1 cellular context compared by ENCODE assay signal in genomic region chr11:5269715-5270147, GRCh38.
TF ChIP-seq lines count a peak whose summit lies in the region.

Gene HBE1, minus strand, starts transcription at chr11:5269945. Its CDS starts 55 bp downstream, at chr11:5269890.

TF ChIP-seq in K562, 482 proteins besides CTCF, POLR2A, EP300 and RAD21 (continued from another document):
- TF ChIP-seq ZNF592 (IDR thresholded peaks at IDR 0.05) (peak; percentile 57; the same call in 1 of the 2 replicates), ZNF280B (CRISPR knock-in tag; IDR thresholded peaks at IDR 0.05) (no peak), ZNF174 (CRISPR knock-in tag; IDR thresholded peaks at IDR 0.05) (no peak), TAF9B (IDR thresholded peaks at IDR 0.05; ENCODE audit: partially characterized antibody) (peak; percentile 58), NFATC3 (IDR thresholded peaks at IDR 0.05) (no peak), PREB (CRISPR knock-in tag; IDR thresholded peaks at IDR 0.05) (no peak), ZNF121 (CRISPR knock-in tag; conservative IDR thresholded peaks at IDR 0.05) (no peak), SFPQ (IDR thresholded peaks at IDR 0.05; ENCODE audit: low read depth, low read length) (no peak), ZNF280A (IDR thresholded peaks at IDR 0.05; ENCODE audit: low read depth, partially characterized antibody) (no peak), TFAP4 (CRISPR knock-in tag; IDR thresholded peaks at IDR 0.05; ENCODE audit: borderline replicate concordance) (0 out of 2 replicates have a peak, but pooled peaks have one; percentile 15), HSF4 (CRISPR knock-in tag; IDR thresholded peaks at IDR 0.05; ENCODE audit: borderline replicate concordance) (no peak), POLR2AphosphoS5 (IDR thresholded peaks at IDR 0.05; ENCODE audit: control insufficient read depth, insufficient read depth, low read depth, low read length) (peak; percentile 62), ZBTB49 (CRISPR knock-in tag; IDR thresholded peaks at IDR 0.05; ENCODE audit: borderline replicate concordance) (no peak), BACH1 (tag; IDR thresholded peaks at IDR 0.05) (no peak), RCOR1 (IDR thresholded peaks at IDR 0.05; ENCODE audit: borderline replicate concordance in 1 of 2, low read depth in 2 of 2, low read length in 2 of 2) (peak in 1 of 2 experiments; percentile 49; a peak in 1 of 4 replicates), AFF1 (IDR thresholded peaks at IDR 0.05; ENCODE audit: low read depth in 1 of 2, partially characterized antibody in 2 of 2) (no peak), XRCC4 (IDR thresholded peaks at IDR 0.05; ENCODE audit: extremely low read depth, insufficient read depth, insufficient read length) (no peak), PKNOX1 (IDR thresholded peaks at IDR 0.05) (peak; percentile 79; the same call in 1 of the 2 replicates), CCNT2 (IDR thresholded peaks at IDR 0.05; ENCODE audit: borderline replicate concordance, extremely low read depth, insufficient read length, low read depth, low read length) (no peak), BRD9 (IDR thresholded peaks at IDR 0.05; ENCODE audit: low read depth, partially characterized antibody) (no peak), HMG20B (CRISPR knock-in tag; IDR thresholded peaks at IDR 0.05) (no peak), PHTF2 (CRISPR knock-in tag; IDR thresholded peaks at IDR 0.05) (no peak), ZNF655 (CRISPR knock-in tag; IDR thresholded peaks at IDR 0.05) (no peak), SAFB (IDR thresholded peaks at IDR 0.05; ENCODE audit: borderline replicate concordance, low read depth, low read length) (no peak), RBFOX2 (IDR thresholded peaks at IDR 0.05; ENCODE audit: low read depth, low read length) (peak; percentile 75)
